ENCODE assay signal across 1 cellular context in the genomic region with DNA sequence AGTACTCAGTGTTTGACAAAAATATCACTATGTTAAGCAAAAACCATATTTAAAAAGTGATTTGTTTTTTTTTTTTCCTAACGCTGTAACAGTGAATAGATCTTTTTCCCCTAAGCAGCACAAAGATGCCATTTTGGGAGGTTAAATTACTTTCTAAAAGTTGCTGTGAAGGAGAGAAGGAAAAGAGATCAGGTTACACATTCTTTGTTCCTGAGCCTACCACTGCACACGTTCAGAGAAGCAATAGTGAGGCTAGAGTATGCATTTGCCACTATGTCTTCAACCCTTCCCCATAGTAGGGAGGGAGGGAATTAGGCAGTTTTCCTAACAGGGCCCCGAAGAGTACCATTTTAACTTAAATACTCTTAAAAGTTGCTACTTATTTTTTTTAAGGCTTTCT.
TF ChIP-seq lines count a peak whose summit lies in the region.

No MANE protein-coding gene starts in this region.

TF ChIP-seq in IMR-90, 13 proteins besides CTCF, POLR2A, EP300 and RAD21:
- no peak for TF ChIP-seq RCOR1 (IDR thresholded peaks at IDR 0.05; ENCODE audit: insufficient replicate concordance, low read length)
- no peak for TF ChIP-seq NFE2L2 (IDR thresholded peaks at IDR 0.05; ENCODE audit: low read depth, low read length)
- no peak for TF ChIP-seq MAFK (IDR thresholded peaks at IDR 0.05; ENCODE audit: low read depth, low read length)
- TF ChIP-seq RFX5 (IDR thresholded peaks at IDR 0.05; ENCODE audit: low read depth, low read length) = no peak
- no peak for TF ChIP-seq SMC3 (IDR thresholded peaks at IDR 0.05; ENCODE audit: low read depth, low read length)
- TF ChIP-seq CEBPB (IDR thresholded peaks at IDR 0.05; ENCODE audit: low read depth, low read length) = peak; percentile 4; the same call in 1 of the 2 replicates
- TF ChIP-seq MAZ (IDR thresholded peaks at IDR 0.05; ENCODE audit: borderline replicate concordance, low read depth, low read length) = no peak
- TF ChIP-seq, protein P1, sequence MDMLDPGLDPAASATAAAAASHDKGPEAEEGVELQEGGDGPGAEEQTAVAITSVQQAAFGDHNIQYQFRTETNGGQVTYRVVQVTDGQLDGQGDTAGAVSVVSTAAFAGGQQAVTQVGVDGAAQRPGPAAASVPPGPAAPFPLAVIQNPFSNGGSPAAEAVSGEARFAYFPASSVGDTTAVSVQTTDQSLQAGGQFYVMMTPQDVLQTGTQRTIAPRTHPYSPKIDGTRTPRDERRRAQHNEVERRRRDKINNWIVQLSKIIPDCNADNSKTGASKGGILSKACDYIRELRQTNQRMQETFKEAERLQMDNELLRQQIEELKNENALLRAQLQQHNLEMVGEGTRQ (IDR thresholded peaks at IDR 0.05; ENCODE audit: low read depth, low read length) = no peak
- TF ChIP-seq FOS (IDR thresholded peaks at IDR 0.05; ENCODE audit: low read depth, low read length) = no peak
- TF ChIP-seq BHLHE40 (IDR thresholded peaks at IDR 0.05; ENCODE audit: low read depth, low read length) = peak; percentile 64; the same call in 1 of the 2 replicates
- no peak for TF ChIP-seq MXI1 (IDR thresholded peaks at IDR 0.05; ENCODE audit: borderline replicate concordance, low read depth, low read length)
- TF ChIP-seq, protein P2, sequence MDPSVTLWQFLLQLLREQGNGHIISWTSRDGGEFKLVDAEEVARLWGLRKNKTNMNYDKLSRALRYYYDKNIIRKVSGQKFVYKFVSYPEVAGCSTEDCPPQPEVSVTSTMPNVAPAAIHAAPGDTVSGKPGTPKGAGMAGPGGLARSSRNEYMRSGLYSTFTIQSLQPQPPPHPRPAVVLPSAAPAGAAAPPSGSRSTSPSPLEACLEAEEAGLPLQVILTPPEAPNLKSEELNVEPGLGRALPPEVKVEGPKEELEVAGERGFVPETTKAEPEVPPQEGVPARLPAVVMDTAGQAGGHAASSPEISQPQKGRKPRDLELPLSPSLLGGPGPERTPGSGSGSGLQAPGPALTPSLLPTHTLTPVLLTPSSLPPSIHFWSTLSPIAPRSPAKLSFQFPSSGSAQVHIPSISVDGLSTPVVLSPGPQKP (IDR thresholded peaks at IDR 0.05; ENCODE audit: borderline replicate concordance, low read depth, low read length) = no peak
- no peak for TF ChIP-seq CHD1 (IDR thresholded peaks at IDR 0.05; ENCODE audit: low read depth, low read length)
